In the genomic region with DNA sequence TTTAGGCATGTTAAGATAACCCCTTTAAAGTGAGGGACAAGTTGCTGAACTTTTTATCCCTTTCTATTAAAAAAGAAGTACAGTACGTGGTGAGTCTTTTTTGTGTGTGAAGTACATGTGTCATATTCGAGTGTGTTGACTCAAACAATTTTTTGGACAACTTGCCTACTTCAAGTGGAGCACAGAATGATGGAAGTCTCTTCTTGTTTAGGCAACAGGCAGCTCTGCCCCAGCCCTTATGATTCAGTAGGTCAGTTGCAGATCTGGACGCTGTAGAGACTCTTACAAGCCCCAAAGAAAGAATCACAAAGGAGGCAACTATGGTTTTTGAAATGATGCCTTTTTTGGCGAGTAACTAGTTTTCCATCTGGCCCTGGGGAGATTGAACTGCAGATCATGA, we compare ENCODE assay signal across 19 cellular contexts.
"Had no signal": no experiment of that assay in that cellular context is flagged by ENCODE, and none has a peak within 500 bp of the region (broad histone marks: within the 10 kb centered on the region; RNA-seq: fewer than 3 reads in every experiment).

No MANE protein-coding gene starts in this region.

- H3K4me2 ChIP-seq: hepatocyte had no signal

- H3K36me3 ChIP-seq: brain microvascular endothelial cell, esophagus squamous epithelium, neutrophil, stomach, transverse colon, uterus had no signal

- H3K4me1 ChIP-seq: esophagus squamous epithelium, parathyroid adenoma, stomach, transverse colon, uterus had no signal

- H3K27ac ChIP-seq: brain microvascular endothelial cell, esophagus squamous epithelium, hepatocyte, neutrophil, parathyroid adenoma, stomach, transverse colon, uterus had no signal

- H2AFZ ChIP-seq: hepatocyte, parathyroid adenoma had no signal

- H3K9me3 ChIP-seq: esophagus squamous epithelium, neutrophil, stomach, transverse colon, uterus had no signal

- H3K27me3 ChIP-seq: brain microvascular endothelial cell, esophagus squamous epithelium, hepatocyte, neutrophil, stomach, transverse colon, uterus had no signal

- H3K4me3 ChIP-seq: esophagus squamous epithelium, hepatocyte, stomach, transverse colon, uterus had no signal

- DNase-seq: activated CD4-positive, alpha-beta T cell treated with anti-CD3 and anti-CD28 coated beads for 1 hour; activated CD4-positive, alpha-beta T cell treated with anti-CD3 and anti-CD28 coated beads, Interleukin-2, amount 50 U/mL, for 1 hour; activated CD8-positive, alpha-beta T cell treated with anti-CD3 and anti-CD28 coated beads, Interleukin-2, amount 10 ng/mL, durations not matched to agents 7 days and 5 days; activated gamma-delta T cell treated with Interleukin-2 at 50 U/mL for 16 hours; anterior cingulate cortex; cortex of kidney; endodermal cell; esophagus squamous epithelium; foreskin melanocyte; right cardiac atrium; stimulated activated CD4-positive, alpha-beta T cell treated with anti-CD3 and anti-CD28 coated beads, Interleukin-12 subunit alpha, Interleukin-12 subunit beta, amount 100 ng/mL, for 4 hours; stomach; T-cell; transverse colon; uterus had no signal

- H3K9ac ChIP-seq: parathyroid adenoma had no signal

- ATAC-seq: activated CD8-positive, alpha-beta T cell treated with anti-CD3 and anti-CD28 coated beads, Interleukin-2, amount 10 ng/mL, durations not matched to agents 7 days and 5 days; right cardiac atrium; T-cell had no signal
